ENCODE assay signal across 28 cellular contexts in genomic region chr9:2985343-2985742, GRCh38.
"Had no signal": no experiment of that assay in that cellular context is flagged by ENCODE, and none has a peak within 500 bp of the region (broad histone marks: within the 10 kb centered on the region; RNA-seq: fewer than 3 reads in every experiment).

No MANE protein-coding gene starts in this region.

- H2AFZ ChIP-seq: parathyroid adenoma had no signal

- H3K4me1 Mint-ChIP-seq: nephron progenitor cell; neural crest cell; stimulated activated effector memory CD8-positive, alpha-beta T cell treated with anti-CD3 and anti-CD28 coated beads, Interleukin-12 subunit alpha, Interleukin-12 subunit beta, amount 100 ng/mL, for 72 hours; stimulated activated naive B cell treated with anti-CD40 and anti-IgM and Interleukin-4, amounts not matched to agents 10 μg/mL and 1 μg/mL and 100 μg/mL, for 72 hours had no signal

- H3K36me3 Mint-ChIP-seq: natural killer cell treated with Interleukin-12 subunit alpha and Interleukin-12 subunit beta and Interleukin-15 and Interleukin-18, amount 100 ng/mL, for 72 hours; stimulated activated effector memory CD8-positive, alpha-beta T cell treated with anti-CD3 and anti-CD28 coated beads, Interleukin-12 subunit alpha, Interleukin-12 subunit beta, amount 100 ng/mL, for 72 hours; stimulated activated naive B cell treated with anti-CD40 and anti-IgM and Interleukin-4, amounts not matched to agents 10 μg/mL and 1 μg/mL and 100 μg/mL, for 72 hours had no signal

- H3K9me3 Mint-ChIP-seq: nephron progenitor cell; stimulated activated effector memory CD8-positive, alpha-beta T cell treated with anti-CD3 and anti-CD28 coated beads, Interleukin-12 subunit alpha, Interleukin-12 subunit beta, amount 100 ng/mL, for 72 hours; stimulated activated naive CD8-positive, alpha-beta T cell treated with anti-CD3 and anti-CD28 coated beads, Interleukin-15, Interleukin-2, amounts not matched to agents 100 ng/mL and 50 ng/mL, for 24 hours had no signal

- H3K27ac ChIP-seq: neutrophil, parathyroid adenoma, psoas muscle, right lobe of liver, sigmoid colon, stomach, thoracic aorta, thyroid gland, tibial nerve, upper lobe of left lung, vagina had no signal

- H3K79me2 ChIP-seq: parathyroid adenoma had no signal

- H3K9me3 ChIP-seq: neutrophil, psoas muscle, right lobe of liver, sigmoid colon, stomach, thoracic aorta, thyroid gland, tibial nerve, upper lobe of left lung, vagina had no signal

- DNase-seq: nephron progenitor cell; nucleus accumbens; posterior cingulate gyrus; psoas muscle; right cardiac atrium; right lobe of liver; sigmoid colon; small intestine; stimulated activated CD4-positive, alpha-beta T cell treated with anti-CD3 and anti-CD28 coated beads, Interleukin-15, amount 100 ng/mL, for 24 hours; stimulated activated CD4-positive, alpha-beta T cell treated with anti-CD3 and anti-CD28 coated beads, Interleukin-2, amount 100 ng/mL, for 24 hours; stimulated activated CD4-positive, alpha-beta T cell treated with anti-CD3 and anti-CD28 coated beads, Interleukin-2, amount 100 ng/mL, for 48 hours; stimulated activated CD4-positive, alpha-beta T cell treated with anti-CD3 and anti-CD28 coated beads, Interleukin-4, amount 100 ng/mL, for 24 hours; stimulated activated naive B cell treated with anti-CD40 and anti-IgM and Interleukin-4, amounts not matched to agents 10 μg/mL and 1 μg/mL and 100 μg/mL, for 72 hours; stimulated activated naive CD4-positive, alpha-beta T cell treated with Interleukin-2 at 50 U/mL for 16 hours; stomach; thyroid gland; trophoblast cell; upper lobe of left lung had no signal

- H3K4me1 ChIP-seq: parathyroid adenoma, psoas muscle, right lobe of liver, sigmoid colon, stomach, thyroid gland, tibial nerve, upper lobe of left lung, vagina had no signal

- H3K36me3 ChIP-seq: neutrophil, right lobe of liver, sigmoid colon, stomach, thoracic aorta, thyroid gland, tibial nerve, upper lobe of left lung, vagina had no signal

- H3K27me3 ChIP-seq: neutrophil, right lobe of liver, sigmoid colon, thyroid gland, tibial nerve, upper lobe of left lung, vagina had no signal

- ATAC-seq: natural killer cell treated with Interleukin-12 subunit alpha and Interleukin-12 subunit beta and Interleukin-15 and Interleukin-18, amount 100 ng/mL, for 72 hours; psoas muscle; right cardiac atrium; right lobe of liver; stimulated activated effector memory CD8-positive, alpha-beta T cell treated with anti-CD3 and anti-CD28 coated beads, Interleukin-12 subunit alpha, Interleukin-12 subunit beta, amount 100 ng/mL, for 72 hours; stimulated activated naive B cell treated with anti-CD40 and anti-IgM and Interleukin-4, amounts not matched to agents 10 μg/mL and 1 μg/mL and 100 μg/mL, for 72 hours had no signal

- H3K27me3 Mint-ChIP-seq: stimulated activated naive B cell treated with anti-CD40 and anti-IgM and Interleukin-4, amounts not matched to agents 10 μg/mL and 1 μg/mL and 100 μg/mL, for 72 hours had no signal

- H3K4me3 Mint-ChIP-seq: natural killer cell treated with Interleukin-12 subunit alpha and Interleukin-12 subunit beta and Interleukin-15 and Interleukin-18, amount 100 ng/mL, for 72 hours; nephron progenitor cell; neural crest cell; stimulated activated effector memory CD8-positive, alpha-beta T cell treated with anti-CD3 and anti-CD28 coated beads, Interleukin-12 subunit alpha, Interleukin-12 subunit beta, amount 100 ng/mL, for 72 hours; stimulated activated naive B cell treated with anti-CD40 and anti-IgM and Interleukin-4, amounts not matched to agents 10 μg/mL and 1 μg/mL and 100 μg/mL, for 72 hours; stimulated activated naive CD8-positive, alpha-beta T cell treated with anti-CD3 and anti-CD28 coated beads, Interleukin-15, Interleukin-2, amounts not matched to agents 100 ng/mL and 50 ng/mL, for 24 hours had no signal

- H3K27ac Mint-ChIP-seq: natural killer cell treated with Interleukin-12 subunit alpha and Interleukin-12 subunit beta and Interleukin-15 and Interleukin-18, amount 100 ng/mL, for 72 hours; nephron progenitor cell; progenitor cell of endocrine pancreas; stimulated activated effector memory CD8-positive, alpha-beta T cell treated with anti-CD3 and anti-CD28 coated beads, Interleukin-12 subunit alpha, Interleukin-12 subunit beta, amount 100 ng/mL, for 72 hours; stimulated activated naive B cell treated with anti-CD40 and anti-IgM and Interleukin-4, amounts not matched to agents 10 μg/mL and 1 μg/mL and 100 μg/mL, for 72 hours; stimulated activated naive CD8-positive, alpha-beta T cell treated with anti-CD3 and anti-CD28 coated beads, Interleukin-15, Interleukin-2, amounts not matched to agents 100 ng/mL and 50 ng/mL, for 24 hours had no signal

- H3K4me3 ChIP-seq: psoas muscle, right lobe of liver, sigmoid colon, stomach, thoracic aorta, thyroid gland, tibial nerve, upper lobe of left lung, vagina had no signal

- H3K9ac ChIP-seq: parathyroid adenoma had no signal
